In genomic region chr17:40648326-40648968, GRCh38 we compare ENCODE assay signal across 8 cellular contexts. TPM values are rescaled to one million over a fixed set of nuclear protein-coding genes. Genes with fewer than 3 reads are reported as not detected.
DNase-seq lines count a peak whose midpoint lies in the region; TF ChIP-seq lines count a peak whose summit lies in the region.

No MANE protein-coding gene starts in this region.

- H3K9me3 ChIP-seq in HAP-1 (no peaks in the 10 kb centered on the region), stomach (no peaks in the 10 kb centered on the region)

- TF ChIP-seq EP300 in stomach (IDR thresholded peaks at IDR 0.05), result no peak

- H3K36me3 ChIP-seq in HAP-1 (replicated peaks) (peaks cover 20% of the 10 kb centered on the region), brain microvascular endothelial cell (replicated peaks) (no peaks in the 10 kb centered on the region), stomach (peaks cover 0 to 19% (median 16%) of the 10 kb centered on the region in 4 donors)

- 2 to 3% (median 2%) methylated on average over 30 to 33 of the region's 33 CpGs for WGBS in stomach, 5 donors

- in situ Hi-C loops in HAP-1 (cut with MboI; ENCODE audit: low sequenced_read_pairs), result no loop called here
- in situ Hi-C loops in brain microvascular endothelial cell (cut with HindIII; ENCODE audit: low pct_ligation_motif_present, low sequenced_read_pairs), result no loop called here

- no peaks in the 10 kb centered on the region for H3K27me3 ChIP-seq in HAP-1 (ENCODE audit: low read depth)
- H3K27me3 ChIP-seq in brain microvascular endothelial cell (replicated peaks), result no peaks in the 10 kb centered on the region
- no peaks in the 10 kb centered on the region for H3K27me3 ChIP-seq in stomach

- peak overlapping the region; percentile 97 for H3K27ac ChIP-seq in brain microvascular endothelial cell
- peak overlapping the region; percentile 92 to 99 (median 97) for H3K27ac ChIP-seq in stomach

- intact Hi-C loops in stomach (cut with DNase I; ENCODE audit: low total_unique reads), result no loop called here

- H3K4me3 ChIP-seq in HAP-1 (peak overlapping the region; percentile 89), brain microvascular endothelial cell (ENCODE audit: low read depth, low read length) (peak overlapping the region; percentile 89), stomach (peak overlapping the region; percentile 65 to 91 (median 85))

- TF ChIP-seq CTCF in brain microvascular endothelial cell (IDR thresholded peaks at IDR 0.05; ENCODE audit: low read depth, low read length, missing control alignments) (no peak), stomach (IDR thresholded peaks at IDR 0.05) (no peak)

- no peak for TF ChIP-seq POLR2A in stomach (IDR thresholded peaks at IDR 0.05)

- DNase-seq in DMS153 treated with DMSO at 0.1 percent for 48 hours (lab: John Stamatoyannopoulos, UW; ENCODE audit: unreplicated experiment), result peak; percentile 71
- DNase-seq in DMS153 (lab: John Stamatoyannopoulos, UW), result no peak
- DNase-seq in HAP-1 (ENCODE audit: low spot score in 2 of 2), result peak; percentile 54 to 66
- DNase-seq in NCI-H460 (ENCODE audit: extremely low read depth, low read depth), result peak; percentile 8
- DNase-seq in brain microvascular endothelial cell, result peak; percentile 8
- peak; percentile 11 for DNase-seq in iris pigment epithelial cell (ENCODE audit: low read depth)
- DNase-seq in stomach, result peak; percentile 37
- no peak for DNase-seq in effector CD8-positive, alpha-beta T cell (lab: John Stamatoyannopoulos, UW)

- H3K4me1 ChIP-seq in HAP-1, result peaks cover 10% of the 10 kb centered on the region
- peaks cover 21 to 47% (median 37%) of the 10 kb centered on the region in 4 donors for H3K4me1 ChIP-seq in stomach

RNA-seq across cellular contexts. Expression of gene SMARCE1, which starts 0.8 kb away (rescaled TPM):
- 101 and 107 TPM in 2 replicates for total RNA-seq in NCI-H460 (2014; rRNA removed; shearing (Covaris generic))
- 57.4 and 66.7 TPM in 2 replicates for polyA plus RNA-seq in NCI-H460 (2014; cell fraction: nucleus; rRNA removed)
- 100 to 1,000 TPM in 3 of 5 donors, 10 to 100 TPM in 2; 27.5 to 125 (median 104) TPM for total RNA-seq in stomach
- polyA plus RNA-seq in stomach, result 10 to 100 TPM; 53.3 to 77.7 (median 61.8) TPM

RNA-seq across cellular contexts. Expression of gene KRT222, which starts 16.5 kb away (rescaled TPM):
- total RNA-seq in NCI-H460 (2014; rRNA removed; shearing (Covaris generic)), result not detected in 2 replicates
- not detected in 2 replicates for polyA plus RNA-seq in NCI-H460 (2014; cell fraction: nucleus; rRNA removed)
- total RNA-seq in stomach, result 1 to 10 TPM in 1 of 5 donors, not detected in 4; 2.8 TPM
- polyA plus RNA-seq in stomach, result 1 to 10 TPM in 1 of 3 donors, under 1 TPM in 2; 0.33 to 1.1 (median 0.61) TPM

RNA-seq across cellular contexts. Expression of gene KRT24, which starts 55.1 kb away (rescaled TPM):
- not detected in 2 replicates for total RNA-seq in NCI-H460 (2014; rRNA removed; shearing (Covaris generic))
- polyA plus RNA-seq in NCI-H460 (2014; cell fraction: nucleus; rRNA removed), result not detected in 2 replicates
- total RNA-seq in stomach, result 1 to 10 TPM in 1 of 5 donors, under 1 TPM in 1, not detected in 3; 0.58 to 1.8 TPM
- polyA plus RNA-seq in stomach, result 10 to 100 TPM in 1 of 3 donors, under 1 TPM in 1, not detected in 1; 0.56 to 30.4 TPM

Comparison
In these comparisons a context has a peak if more than half of its experiments do, and no peak if none do; other contexts are left out.
1. DNase-seq: peak in DMS153 treated with DMSO at 0.1 percent for 48 hours (single experiment), HAP-1 (2 of 2), NCI-H460 (single experiment), brain microvascular endothelial cell (single experiment), iris pigment epithelial cell (single experiment) and stomach (single experiment); none in DMS153 (single experiment) and effector CD8-positive, alpha-beta T cell (single experiment).
2. Peak in every context shown above with its lines, with median percentiles within 50 percentile points of each other: H3K4me3 ChIP-seq.